ENCODE assay signal across 8 cellular contexts in the genomic region with DNA sequence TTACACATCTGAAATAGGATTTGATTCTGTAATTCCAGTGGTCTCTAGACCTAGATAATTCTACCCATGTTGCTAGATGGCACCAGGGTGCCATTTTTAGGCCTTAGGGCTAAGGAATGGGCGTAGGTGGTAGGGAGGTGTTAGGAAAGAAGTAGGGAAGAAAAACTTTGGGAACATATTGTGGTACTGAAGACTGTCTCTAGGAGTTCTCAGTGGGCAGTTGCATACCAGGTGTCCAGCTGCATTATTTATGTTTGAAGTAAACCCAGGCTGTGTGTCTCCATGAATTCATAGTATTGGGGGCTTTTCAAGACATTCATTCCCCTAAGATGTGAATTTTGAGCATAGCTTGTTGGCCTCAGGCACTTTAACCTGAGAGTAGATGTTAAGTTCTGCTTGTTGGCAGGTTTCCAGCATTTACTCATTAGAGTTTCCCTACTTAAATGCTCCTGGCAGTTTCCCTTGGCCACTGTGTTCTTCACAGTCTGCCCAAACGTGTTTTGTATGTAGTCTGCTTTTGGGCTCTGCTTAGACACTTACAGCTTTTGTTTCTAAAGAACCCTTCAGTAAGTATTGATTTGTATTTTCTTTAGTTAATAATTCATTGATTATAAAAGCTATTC. TPM values are rescaled to one million over a fixed set of nuclear protein-coding genes. Genes with fewer than 3 reads are reported as not detected.
DNase-seq lines count a peak whose midpoint lies in the region; ATAC-seq and TF ChIP-seq lines count a peak whose summit lies in the region.

No MANE protein-coding gene starts in this region.

- TF ChIP-seq CTCF in cardiac fibroblast (IDR thresholded peaks at IDR 0.05; ENCODE audit: low read depth, low read length): no peak
- no peak for TF ChIP-seq CTCF in mesothelial cell of epicardium (IDR thresholded peaks at IDR 0.05; ENCODE audit: unreplicated experiment)

- peaks cover 2% of the 10 kb centered on the region for H3K36me3 Mint-ChIP-seq in mesothelial cell of epicardium

- H3K9me3 Mint-ChIP-seq in mesothelial cell of epicardium: no peaks in the 10 kb centered on the region

- H3K4me1 Mint-ChIP-seq in mesothelial cell of epicardium: peaks cover 17% of the 10 kb centered on the region

- H3K4me3 Mint-ChIP-seq in mesothelial cell of epicardium: no peak overlapping the region

- ATAC-seq in HG02763 (IDR thresholded peaks at IDR 0.05; ENCODE audit: unreplicated experiment): no peak

- DNase-seq in ELR (ENCODE audit: low read depth): peak; percentile 77
- DNase-seq in NCI-H2196 (lab: John Stamatoyannopoulos, UW; ENCODE audit: unreplicated experiment): peak; percentile 73
- peak; percentile 65 to 75 for DNase-seq in cardiac fibroblast (ENCODE audit: low read depth in 2 of 2)
- DNase-seq in mesothelial cell of epicardium (ENCODE audit: low spot score in 2 of 2, unreplicated experiment in 2 of 2): no peak
- DNase-seq in KG1 (lab: John Stamatoyannopoulos, UW): no peak
- DNase-seq in retina: no peak
- no peak for DNase-seq in stimulated activated naive CD4-positive, alpha-beta T cell treated with Interleukin-2 at 50 U/mL for 16 hours (lab: John Stamatoyannopoulos, UW)

- no peaks in the 10 kb centered on the region for H3K27me3 Mint-ChIP-seq in mesothelial cell of epicardium (ENCODE audit: low read depth)

- peak overlapping the region; percentile 81 for H3K27ac Mint-ChIP-seq in mesothelial cell of epicardium

- no peak overlapping the region for H3K4me3 ChIP-seq in cardiac fibroblast (replicated peaks in 1 of 2; ENCODE audit: low read depth in 2 of 2, low read length in 2 of 2)

RNA-seq across cellular contexts. Expression of gene CCT2, which starts 31.5 kb away (rescaled TPM):
- 215 to 223 TPM (median 220 TPM) in 3 replicates for total RNA-seq in mesothelial cell of epicardium

RNA-seq across cellular contexts. Expression of gene LRRC10, which starts 57.0 kb away (rescaled TPM):
- not detected in 3 replicates for total RNA-seq in mesothelial cell of epicardium

Comparison
In these comparisons a context has a peak if more than half of its experiments do, and no peak if none do; other contexts are left out.
1. DNase-seq: peak in ELR (single experiment), NCI-H2196 (single experiment) and cardiac fibroblast (2 of 2); none in mesothelial cell of epicardium (0 of 2), KG1 (single experiment), retina (single experiment) and stimulated activated naive CD4-positive, alpha-beta T cell treated with Interleukin-2 at 50 U/mL for 16 hours (single experiment).